In the genomic region with DNA sequence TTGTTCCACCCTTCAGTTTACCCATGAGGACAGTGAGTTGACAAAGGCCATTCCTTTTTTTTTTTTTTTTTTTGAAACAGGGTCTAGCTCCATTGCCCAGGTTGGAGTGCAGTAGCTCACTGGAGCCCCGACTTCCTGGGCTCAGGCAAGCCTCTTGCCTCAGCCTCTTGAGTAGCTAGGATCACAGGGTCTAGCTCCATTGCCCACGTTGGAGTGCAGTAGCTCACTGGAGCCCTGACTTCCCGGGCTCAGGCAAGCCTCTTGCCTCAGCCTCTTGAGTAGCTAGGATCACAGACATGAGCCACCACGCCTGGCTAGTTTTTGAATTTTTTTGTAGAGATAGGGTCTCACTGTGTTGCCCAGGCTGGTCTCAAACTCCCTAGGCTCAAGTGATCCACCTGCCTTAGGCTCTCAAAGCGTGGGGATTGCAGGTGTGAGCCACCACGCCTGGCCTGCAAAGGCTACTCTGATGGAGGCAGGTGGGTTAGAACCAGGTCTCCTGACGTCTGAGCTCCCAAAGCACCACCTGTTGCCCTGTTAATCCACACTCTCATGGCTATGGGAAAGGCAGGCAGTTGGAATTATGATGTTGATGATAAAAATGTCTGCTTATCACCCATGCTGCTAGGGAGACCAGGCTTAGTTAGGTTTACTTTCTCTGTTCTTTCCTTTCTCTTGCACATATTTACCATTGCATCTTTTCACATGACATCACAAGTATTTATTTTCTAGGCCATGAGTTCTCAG, we compare ENCODE assay signal across 2 cellular contexts.
TF ChIP-seq lines count a peak whose summit lies in the region.

No MANE protein-coding gene starts in this region.

TF ChIP-seq in WTC11, 78 proteins besides CTCF, POLR2A, EP300 and RAD21:
- TF ChIP-seq ZNF121 (CRISPR knock-in tag; IDR thresholded peaks at IDR 0.05) (peak; percentile 62; the same call in 1 of the 2 replicates), HMGA2 (CRISPR knock-in tag; IDR thresholded peaks at IDR 0.05) (no peak)
- TF ChIP-seq, protein P1, sequence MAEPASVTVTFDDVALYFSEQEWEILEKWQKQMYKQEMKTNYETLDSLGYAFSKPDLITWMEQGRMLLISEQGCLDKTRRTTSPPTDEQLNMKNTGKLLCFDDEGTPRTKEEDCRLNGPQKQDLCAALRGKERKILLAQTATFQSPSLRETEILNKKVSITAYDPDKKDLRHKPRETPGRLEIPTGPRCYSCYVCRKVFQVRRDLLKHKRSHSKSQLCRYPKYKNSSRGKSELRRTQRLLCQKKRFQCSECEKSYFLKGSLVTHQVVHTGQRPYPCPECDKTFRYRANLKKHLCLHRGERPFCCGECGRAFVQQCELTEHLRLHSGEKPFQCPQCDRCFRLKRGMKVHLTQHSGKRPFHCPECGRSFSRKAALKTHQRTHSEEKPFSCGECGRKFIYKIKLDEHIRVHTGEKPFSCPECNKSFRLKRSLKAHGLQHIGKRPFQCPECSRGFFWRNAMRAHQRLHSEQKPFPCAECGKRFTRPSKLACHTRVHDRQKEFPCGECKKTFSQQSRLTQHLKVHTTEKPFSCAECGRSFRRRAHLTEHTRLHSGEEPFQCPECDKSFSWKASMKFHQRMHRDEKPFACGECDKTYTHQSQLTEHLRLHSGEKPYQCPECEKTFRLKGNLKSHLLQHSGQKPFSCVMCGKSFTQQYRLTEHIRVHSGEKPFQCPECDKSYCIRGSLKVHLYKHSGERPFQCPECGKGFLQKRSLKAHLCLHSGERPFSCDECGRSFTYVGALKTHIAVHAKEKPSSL (CRISPR knock-in tag; conservative IDR thresholded peaks at IDR 0.05), result no peak

TF ChIP-seq in H1, 55 proteins besides CTCF, POLR2A, EP300 and RAD21:
- TF ChIP-seq POLR2AphosphoS5 (IDR thresholded peaks at IDR 0.05; ENCODE audit: low read depth, low read length) (no peak), SIRT6 (IDR thresholded peaks at IDR 0.05; ENCODE audit: low read length) (no peak), CHD2 (IDR thresholded peaks at IDR 0.05; ENCODE audit: low read length) (no peak), NANOG (IDR thresholded peaks at IDR 0.05; ENCODE audit: insufficient read depth, low read depth, low read length, poor library complexity, severe bottlenecking) (no peak), NRF1 (IDR thresholded peaks at IDR 0.05; ENCODE audit: low read depth, low read length) (no peak), JUN (IDR thresholded peaks at IDR 0.05; ENCODE audit: low read depth, low read length) (no peak), SRF (IDR thresholded peaks at IDR 0.05; ENCODE audit: low read depth, low read length) (no peak), EGR1 (IDR thresholded peaks at IDR 0.05; ENCODE audit: borderline replicate concordance, low read depth, low read length) (no peak)
- TF ChIP-seq, protein P2, sequence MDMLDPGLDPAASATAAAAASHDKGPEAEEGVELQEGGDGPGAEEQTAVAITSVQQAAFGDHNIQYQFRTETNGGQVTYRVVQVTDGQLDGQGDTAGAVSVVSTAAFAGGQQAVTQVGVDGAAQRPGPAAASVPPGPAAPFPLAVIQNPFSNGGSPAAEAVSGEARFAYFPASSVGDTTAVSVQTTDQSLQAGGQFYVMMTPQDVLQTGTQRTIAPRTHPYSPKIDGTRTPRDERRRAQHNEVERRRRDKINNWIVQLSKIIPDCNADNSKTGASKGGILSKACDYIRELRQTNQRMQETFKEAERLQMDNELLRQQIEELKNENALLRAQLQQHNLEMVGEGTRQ (IDR thresholded peaks at IDR 0.05; ENCODE audit: low read length), result no peak
TF ChIP-seq in H1: peak in this region for 0.
